Comparison of ENCODE assay signal across 9 cellular contexts in the genomic region with DNA sequence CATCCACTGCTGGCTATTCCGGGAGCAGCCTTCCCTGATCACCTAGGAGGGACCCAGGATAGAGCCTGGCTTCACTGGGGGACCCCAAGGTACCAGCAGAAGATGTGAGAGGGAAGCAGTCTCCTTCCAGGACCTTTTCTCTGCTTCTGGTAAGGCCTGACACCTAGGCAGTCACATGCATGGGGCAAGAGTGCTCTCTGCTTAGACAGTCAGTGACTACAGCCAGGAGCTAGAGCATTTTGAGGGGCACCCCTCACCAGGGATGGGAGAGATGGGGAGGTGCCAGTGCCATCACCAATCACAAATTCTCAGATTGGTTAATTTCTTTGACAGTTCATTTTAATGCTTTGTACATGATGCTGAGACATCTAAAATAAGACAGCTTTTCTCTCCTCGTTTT. TPM values are rescaled to one million over a fixed set of nuclear protein-coding genes. Genes with fewer than 3 reads are reported as not detected.
"Had no signal": no experiment of that assay in that cellular context is flagged by ENCODE, and none has a peak within 500 bp of the region (broad histone marks: within the 10 kb centered on the region; RNA-seq: fewer than 3 reads in every experiment).

No MANE protein-coding gene starts in this region.

- DNase-seq: IMR-90, KBM-7, KG1 had no signal

- FAIRE-seq: HepG2, HTR-8/SVneo, K562 had no signal

- H3K27ac ChIP-seq: HL-60, KMS-11 had no signal

- H3K4me3 ChIP-seq: K562 had no signal

RNA-seq across cellular contexts. Expression of gene EGR2, which starts 25.6 kb away (rescaled TPM):
- total RNA-seq: HT1080 had no signal
